In the genomic region with DNA sequence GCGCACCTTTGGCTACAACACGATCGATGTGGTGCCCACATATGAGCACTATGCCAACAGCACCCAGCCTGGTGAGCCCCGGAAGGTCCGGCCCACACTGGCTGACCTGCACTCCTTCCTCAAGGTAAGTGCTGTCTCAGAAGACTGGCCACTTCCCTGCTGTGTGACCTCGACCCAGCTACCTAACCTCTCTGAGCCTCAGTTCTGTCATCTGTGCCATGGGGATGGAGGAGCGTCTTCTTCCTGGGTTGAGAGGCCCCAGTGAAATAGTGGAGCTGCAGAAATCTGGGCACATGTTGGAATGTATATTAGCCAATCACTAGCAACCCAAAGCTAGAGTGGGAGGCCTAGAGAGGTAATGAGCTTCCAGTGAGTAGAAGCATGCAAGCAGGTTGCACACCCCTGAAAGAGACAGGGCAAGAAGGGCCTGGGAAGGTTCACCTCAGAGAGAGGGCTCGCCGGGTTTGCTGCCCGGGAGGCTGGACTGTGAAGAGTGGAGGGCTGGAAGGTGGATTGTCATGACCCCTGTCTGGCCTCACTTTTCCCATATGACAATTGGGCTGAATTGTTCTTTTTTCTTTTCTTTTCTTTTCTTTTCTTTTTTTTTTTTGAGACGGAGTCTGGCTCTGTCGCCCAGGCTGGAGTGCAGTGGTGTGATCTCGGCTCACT, we compare ENCODE assay signal across 31 cellular contexts. TPM values are rescaled to one million over a fixed set of nuclear protein-coding genes. Genes with fewer than 3 reads are reported as not detected.
DNase-seq lines count a peak whose midpoint lies in the region; ATAC-seq, FAIRE-seq and TF ChIP-seq lines count a peak whose summit lies in the region.
"Had no signal": no experiment of that assay in that cellular context is flagged by ENCODE, and none has a peak within 500 bp of the region (broad histone marks: within the 10 kb centered on the region; RNA-seq: fewer than 3 reads in every experiment).

No MANE protein-coding gene starts in this region.

- DNase-seq in HepG2 (ENCODE audit: low spot score) = no peak
- no peak for DNase-seq in right lobe of liver
- no peak for DNase-seq in NT2/D1 (ENCODE audit: low read depth, low spot score)
- no peak for DNase-seq in kidney
- no peak for DNase-seq in stimulated activated naive B cell treated with anti-CD40 and anti-IgM and Interleukin-4, amounts not matched to agents 10 μg/mL and 1 μg/mL and 100 μg/mL, for 72 hours
- DNase-seq in Ammon's horn (ENCODE audit: low spot score) = no peak
- DNase-seq in frontal cortex (ENCODE audit: low spot score in 2 of 2) = no peak
- no peak for DNase-seq in ureter (ENCODE audit: low spot score)
- DNase-seq: CD8-positive, alpha-beta T cell; DMS79 treated with DMSO at 0.1 percent for 48 hours; GF-D8; Kasumi-1; NCI-H1092 treated with DMSO at 0.1 percent for 48 hours; NCI-H1436; NCI-H187; NCI-H2081 treated with DMSO at 0.1 percent for 48 hours; NCI-H2171; NCI-H226; NCI-H510A; NCI-H69; SHP77 had no signal

- H2AFZ ChIP-seq in HepG2 (ENCODE audit: low read length) = no peak overlapping the region

- H3K27ac ChIP-seq in HepG2 (ENCODE audit: extremely low read length, insufficient read depth, low read length) (no peak overlapping the region), right lobe of liver (no peak overlapping the region), kidney (ENCODE audit: low read depth in 2 of 2, low read length in 2 of 2) (peak overlapping the region; percentile 72 to 75)
- H3K27ac ChIP-seq: C4-2B, HL-60, RWPE1 had no signal

- H3K27me3 Mint-ChIP-seq in stimulated activated naive B cell treated with anti-CD40 and anti-IgM and Interleukin-4, amounts not matched to agents 10 μg/mL and 1 μg/mL and 100 μg/mL, for 72 hours = no peaks in the 10 kb centered on the region
- H3K27me3 Mint-ChIP-seq: B cell had no signal

- peaks cover 31 to 51% of the 10 kb centered on the region in 2 donors for H3K4me1 Mint-ChIP-seq in stimulated activated naive B cell treated with anti-CD40 and anti-IgM and Interleukin-4, amounts not matched to agents 10 μg/mL and 1 μg/mL and 100 μg/mL, for 72 hours

- no peak overlapping the region for H3K4me3 ChIP-seq in HepG2 (replicated peaks in 1 of 3; ENCODE audit: insufficient read depth in 1 of 3, low read depth in 2 of 3, low read length in 3 of 3)
- H3K4me3 ChIP-seq in right lobe of liver = no peak overlapping the region
- no peak overlapping the region for H3K4me3 ChIP-seq in NT2/D1 (ENCODE audit: insufficient read length, low read depth)
- H3K4me3 ChIP-seq in kidney (ENCODE audit: low read length in 2 of 2) = peak overlapping the region; percentile 45 to 53

- TF ChIP-seq CTCF in HepG2 (CRISPR knock-in tag; IDR thresholded peaks at IDR 0.05) = no peak
- TF ChIP-seq CTCF in right lobe of liver (IDR thresholded peaks at IDR 0.05) = no peak
- TF ChIP-seq CTCF in kidney (IDR thresholded peaks at IDR 0.05; ENCODE audit: borderline replicate concordance, extremely low read depth, insufficient read depth) = no peak

- H3K27ac Mint-ChIP-seq in stimulated activated naive B cell treated with anti-CD40 and anti-IgM and Interleukin-4, amounts not matched to agents 10 μg/mL and 1 μg/mL and 100 μg/mL, for 72 hours = peak overlapping the region; percentile 53
- H3K27ac Mint-ChIP-seq: B cell; CD8-positive, alpha-beta T cell had no signal

- H3K9ac ChIP-seq in HepG2 (ENCODE audit: insufficient read depth, low read depth, low read length) (no peak overlapping the region), NT2/D1 (ENCODE audit: insufficient read length, low read depth) (peak overlapping the region; percentile 4), kidney (ENCODE audit: low read length in 2 of 2) (no peak overlapping the region)

- FAIRE-seq in HepG2 (lab: Jason Lieb, UNC) (no peak), kidney (lab: Jason Lieb, UNC) (no peak), frontal cortex (lab: Jason Lieb, UNC) (no peak)
- FAIRE-seq: GM12891, H54 had no signal

- ATAC-seq in HepG2 = no peak
- ATAC-seq in right lobe of liver = no peak
- ATAC-seq in stimulated activated naive B cell treated with anti-CD40 and anti-IgM and Interleukin-4, amounts not matched to agents 10 μg/mL and 1 μg/mL and 100 μg/mL, for 72 hours (replicated peaks) = no peak
- ATAC-seq: CD8-positive, alpha-beta T cell; Panc1 had no signal

- POLR2A ChIA-PET in HepG2 (lab: Yijun Ruan, JAX) = interaction anchor here (1.1 to 1.2 kb wide), 2 partner anchors 67 to 99 kb away, joined by 3 to 4 read pairs; no protein-coding TSS in a partner anchor

- CTCF ChIA-PET in HepG2 (lab: Yijun Ruan, JAX; ENCODE audit: low intra/inter-chr PET ratio, low total read pairs) = interaction anchor here (0.8 kb wide), 1 partner anchor 72 kb away, joined by 3 read pairs; no protein-coding TSS in a partner anchor

- intact Hi-C loops in HepG2 (cut with micrococcal nuclease; ENCODE audit: unreplicated experiment) = loop anchor here (10.0 kb wide), 1 partner anchor 261 kb away; a partner anchor contains a TSS
- intact Hi-C loops in right lobe of liver (cut with DNase I) = loop anchor here in 1 of 2 donors (5.0 kb wide), 1 partner anchor 87 kb away; no protein-coding TSS in a partner anchor
- intact Hi-C loops in kidney (cut with DNase I) = no loop called here

- H3K36me3 Mint-ChIP-seq in stimulated activated naive B cell treated with anti-CD40 and anti-IgM and Interleukin-4, amounts not matched to agents 10 μg/mL and 1 μg/mL and 100 μg/mL, for 72 hours = peaks cover 0 to 5% of the 10 kb centered on the region in 2 donors
- H3K36me3 Mint-ChIP-seq: CD8-positive, alpha-beta T cell had no signal

- no peaks in the 10 kb centered on the region for H4K20me1 ChIP-seq in HepG2 (ENCODE audit: insufficient read depth, low read length)

- H3K79me2 ChIP-seq in HepG2 (ENCODE audit: insufficient read depth, low read length) = no peaks in the 10 kb centered on the region

- no TSS peak for BruUV-seq in HepG2 (replicated peaks; lab: Mats Ljungman, UMichigan)

- 89% methylated on average over 10 of the region's 13 CpGs for WGBS in HepG2 (ENCODE audit: low lambda C conversion rate)
- 89% methylated on average over 5 of the region's 13 CpGs for WGBS in right lobe of liver (ENCODE audit: insufficient coverage, low coverage, low lambda C conversion rate, missing lambda C conversion rate)

- H3K9me3 Mint-ChIP-seq in stimulated activated naive B cell treated with anti-CD40 and anti-IgM and Interleukin-4, amounts not matched to agents 10 μg/mL and 1 μg/mL and 100 μg/mL, for 72 hours = no peaks in the 10 kb centered on the region
- H3K9me3 Mint-ChIP-seq: CD8-positive, alpha-beta T cell had no signal

- no peak for TF ChIP-seq POLR2A in HepG2 (IDR thresholded peaks at IDR 0.05; ENCODE audit: insufficient read depth in 1 of 2, low read depth in 2 of 2, low read length in 2 of 2)
- no peak for TF ChIP-seq POLR2A in right lobe of liver (IDR thresholded peaks at IDR 0.05)

- no peak for TF ChIP-seq RAD21 in HepG2 (CRISPR knock-in tag; IDR thresholded peaks at IDR 0.05)

- in situ Hi-C loops in HepG2 (cut with HindIII; ENCODE audit: extremely low pct_ligation_motif_present, low pct_unique_long_range_greater_than_20kb) = loop anchor here (5.0 kb wide), 2 partner anchors 73 to 87 kb away; no protein-coding TSS in a partner anchor

- H3K4me2 ChIP-seq in HepG2 (ENCODE audit: low read depth, low read length) = no peak overlapping the region

- H3K36me3 ChIP-seq in HepG2 (replicated peaks in 1 of 2; ENCODE audit: control insufficient read depth in 1 of 2, insufficient read depth in 2 of 2, low read length in 2 of 2) (no peaks in the 10 kb centered on the region), right lobe of liver (no peaks in the 10 kb centered on the region), NT2/D1 (ENCODE audit: insufficient read depth, insufficient read length, low read length) (no peaks in the 10 kb centered on the region), kidney (ENCODE audit: control insufficient read depth in 1 of 2, insufficient read depth in 2 of 2, low read length in 2 of 2) (no peaks in the 10 kb centered on the region)

- H3K4me1 ChIP-seq in HepG2 (ENCODE audit: insufficient read depth, low read length) = peaks cover 73% of the 10 kb centered on the region
- H3K4me1 ChIP-seq in right lobe of liver = no peaks in the 10 kb centered on the region
- H3K4me1 ChIP-seq in NT2/D1 (ENCODE audit: insufficient read depth, insufficient read length) = peaks cover 17% of the 10 kb centered on the region
- peaks cover 16 to 18% of the 10 kb centered on the region in 2 donors for H3K4me1 ChIP-seq in kidney (ENCODE audit: control insufficient read depth in 1 of 2, insufficient read depth in 1 of 2, low read depth in 1 of 2, low read length in 2 of 2)

- no peak overlapping the region for H3K4me3 Mint-ChIP-seq in stimulated activated naive B cell treated with anti-CD40 and anti-IgM and Interleukin-4, amounts not matched to agents 10 μg/mL and 1 μg/mL and 100 μg/mL, for 72 hours
- H3K4me3 Mint-ChIP-seq: B cell; CD8-positive, alpha-beta T cell had no signal

- H3K9me3 ChIP-seq in HepG2 (ENCODE audit: low read length) (no peaks in the 10 kb centered on the region), right lobe of liver (no peaks in the 10 kb centered on the region), NT2/D1 (ENCODE audit: insufficient read depth, low read length) (no peaks in the 10 kb centered on the region), kidney (ENCODE audit: control insufficient read depth in 1 of 2, low read length in 2 of 2) (no peaks in the 10 kb centered on the region)

- H3K27me3 ChIP-seq in HepG2 (ENCODE audit: control insufficient read depth in 1 of 2, insufficient read depth in 2 of 2, low read length in 2 of 2) (no peaks in the 10 kb centered on the region), right lobe of liver (no peaks in the 10 kb centered on the region), NT2/D1 (ENCODE audit: insufficient read depth, insufficient read length) (no peaks in the 10 kb centered on the region)

- TF ChIP-seq EP300 in HepG2 (IDR thresholded peaks at IDR 0.05; ENCODE audit: low read depth in 2 of 2, low read length in 2 of 2) (no peak), HepG2 (CRISPR knock-in tag; IDR thresholded peaks at IDR 0.05; ENCODE audit: borderline replicate concordance) (no peak)

RNA-seq across cellular contexts. Expression of a gene that starts 0.5 kb away (rescaled TPM):
- total RNA-seq in HepG2 (2016; rRNA removed; fragmentation: Illumina TruSeq; extraction: Trizol) (not detected in 2 replicates), right lobe of liver (not detected), kidney (5.4 TPM), frontal cortex (not detected), ureter (not detected)
- 0.35 TPM in 1 of 2 replicates, not detected in the other for total RNA-seq in HepG2 (2016; cell fraction: cytosol; rRNA removed; fragmentation: Illumina TruSeq; extraction: Trizol; ENCODE audit: low read depth)
- total RNA-seq in HepG2 (2016; cell fraction: insoluble cytoplasmic fraction; rRNA removed; fragmentation: Illumina TruSeq; extraction: Trizol) = not detected in 2 replicates
- total RNA-seq in HepG2 (2016; cell fraction: membrane; rRNA removed; fragmentation: Illumina TruSeq; extraction: Trizol) = 0.07 and 0.40 TPM in 2 replicates
- not detected in 2 replicates for total RNA-seq in HepG2 (2016; cell fraction: nucleus; rRNA removed; fragmentation: Illumina TruSeq; extraction: Trizol)
- polyA plus RNA-seq in HepG2 (2011; rRNA removed) (5.1 and 6.2 TPM in 2 replicates), kidney (ENCODE audit: insufficient read depth, low read depth, low replicate concordance) (277 TPM)
- polyA plus RNA-seq in HepG2 (2011; cell fraction: cytosol; rRNA removed) = 1.6 and 1.7 TPM in 2 replicates
- polyA plus RNA-seq in HepG2 (2011; cell fraction: nucleus; rRNA removed) = 21.0 and 30.1 TPM in 2 replicates
- 1.9 and 3.9 TPM in 2 replicates for polyA plus RNA-seq in HepG2 (2012)
- not detected in 2 replicates for polyA plus RNA-seq in HepG2 (2016; cell fraction: cytosol; fragmentation: Illumina TruSeq; extraction: Trizol; ENCODE audit: low read depth)
- not detected in 2 replicates for polyA plus RNA-seq in HepG2 (2016; cell fraction: insoluble cytoplasmic fraction; fragmentation: Illumina TruSeq; extraction: Trizol; ENCODE audit: low read depth)
- not detected in 2 replicates for polyA plus RNA-seq in HepG2 (2016; cell fraction: membrane; fragmentation: Illumina TruSeq; extraction: Trizol; ENCODE audit: low read depth)
- not detected in 2 replicates for polyA plus RNA-seq in HepG2 (2016; cell fraction: nucleus; fragmentation: Illumina TruSeq; extraction: Trizol; ENCODE audit: insufficient read depth, low read depth)
- polyA minus RNA-seq in HepG2 (2011; rRNA and poly(A)+ RNA removed; ENCODE audit: low replicate concordance) = 8.9 and 232 TPM in 2 replicates
- polyA minus RNA-seq in HepG2 (2011; cell fraction: cytosol; rRNA and poly(A)+ RNA removed) = 2.2 and 2.3 TPM in 2 replicates
- polyA minus RNA-seq in HepG2 (2011; cell fraction: nucleus; rRNA and poly(A)+ RNA removed) = 7.0 and 7.5 TPM in 2 replicates
- total RNA-seq: A673; CD8-positive, alpha-beta T cell; M059J; SK-MEL-5 had no signal

Comparison
In these comparisons a context has a peak if more than half of its experiments do, and no peak if none do; other contexts are left out.
1. H3K27ac ChIP-seq: peak in kidney (2 of 2); none in HepG2 (single experiment) and right lobe of liver (0 of 3).
2. H3K4me3 ChIP-seq: peak in kidney (2 of 2); none in HepG2 (0 of 3), right lobe of liver (0 of 3) and NT2/D1 (single experiment).